ENCODE assay signal across 14 cellular contexts in the genomic region with DNA sequence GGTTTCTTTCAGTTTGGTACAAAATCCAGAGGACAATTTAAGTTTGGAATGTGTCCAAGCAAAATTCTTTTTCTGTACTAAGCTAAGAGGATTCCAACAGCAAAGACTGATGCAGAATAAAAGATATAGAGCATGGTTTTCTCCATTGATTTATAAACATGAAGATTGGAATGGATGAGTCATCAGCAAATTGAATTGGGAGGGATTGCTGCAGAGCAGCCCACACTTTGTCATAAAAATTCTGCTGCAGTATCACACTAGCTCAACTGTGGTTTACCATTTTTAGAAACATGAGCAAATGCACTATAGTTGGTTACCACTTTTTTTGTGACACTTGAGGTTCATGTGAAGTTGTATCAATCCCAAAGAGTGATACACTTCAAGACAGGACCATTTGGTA. TPM values are rescaled to one million over a fixed set of nuclear protein-coding genes. Genes with fewer than 3 reads are reported as not detected.
DNase-seq lines count a peak whose midpoint lies in the region; ATAC-seq, FAIRE-seq and TF ChIP-seq lines count a peak whose summit lies in the region.
"Had no signal": no experiment of that assay in that cellular context is flagged by ENCODE, and none has a peak within 500 bp of the region (broad histone marks: within the 10 kb centered on the region; RNA-seq: fewer than 3 reads in every experiment).

No MANE protein-coding gene starts in this region.

- H3K4me2 ChIP-seq in Loucy (ENCODE audit: low read depth, low read length, poor library complexity, severe bottlenecking) (peak overlapping the region; percentile 12), K562 (ENCODE audit: insufficient read depth, low read length) (no peak overlapping the region)

- H3K27ac ChIP-seq in K562 (ENCODE audit: extremely low read depth, low read depth, low read length) = no peak overlapping the region
- H3K27ac ChIP-seq: foreskin keratinocyte, lower lobe of right lung had no signal

- POLR2A ChIA-PET in K562 (lab: Yijun Ruan, JAX) = no interaction called here

- no peak for TF ChIP-seq POLR2A in K562 (conservative IDR thresholded peaks at IDR 0.05)

- CTCF ChIA-PET in K562 (lab: Yijun Ruan, JAX; ENCODE audit: low intra/inter-chr PET ratio) = no interaction called here

- TF ChIP-seq EP300 in K562 (IDR thresholded peaks at IDR 0.05; ENCODE audit: low read length) = no peak

- H4K20me1 ChIP-seq in Loucy (ENCODE audit: insufficient read depth, low read length, poor library complexity, severe bottlenecking) (no peaks in the 10 kb centered on the region), K562 (replicated peaks; ENCODE audit: control insufficient read depth, insufficient read depth, low read length) (no peaks in the 10 kb centered on the region)

- H3K9ac ChIP-seq in Loucy (ENCODE audit: low read depth, low read length, poor library complexity, severe bottlenecking) = no peak overlapping the region
- no peak overlapping the region for H3K9ac ChIP-seq in K562 (ENCODE audit: insufficient read depth in 1 of 2, low read depth in 2 of 2, low read length in 2 of 2)

- H3K9me3 ChIP-seq in Loucy (ENCODE audit: insufficient read depth, low read depth, low read length) = no peaks in the 10 kb centered on the region
- H3K9me3 ChIP-seq in K562 (replicated peaks; ENCODE audit: control insufficient read depth, insufficient read depth, low read depth, low read length) = no peaks in the 10 kb centered on the region
- H3K9me3 ChIP-seq in mucosa of descending colon = no peaks in the 10 kb centered on the region
- H3K9me3 ChIP-seq: lower lobe of right lung had no signal

- no peaks in the 10 kb centered on the region for H3K9me1 ChIP-seq in K562 (ENCODE audit: control insufficient read depth, insufficient read depth, low read length)

- no peak for FAIRE-seq in K562 (lab: Jason Lieb, UNC)

- TF ChIP-seq CTCF in Loucy (conservative IDR thresholded peaks at IDR 0.05; ENCODE audit: low read length) (no peak), K562 (IDR thresholded peaks at IDR 0.05 in 2 of 3, conservative IDR thresholded peaks at IDR 0.05 in 1 of 3; ENCODE audit: insufficient read depth in 2 of 3, low read depth in 1 of 3, low read length in 3 of 3) (no peak), mesothelial cell of epicardium (IDR thresholded peaks at IDR 0.05; ENCODE audit: unreplicated experiment) (no peak), mucosa of descending colon (IDR thresholded peaks at IDR 0.05) (no peak)

- no peak overlapping the region for H3K4me3 Mint-ChIP-seq in mesothelial cell of epicardium
- H3K4me3 Mint-ChIP-seq: CD4-positive, CD25-positive, alpha-beta regulatory T cell; T-helper 17 cell had no signal

- H3K9me3 Mint-ChIP-seq in mesothelial cell of epicardium = peaks cover 10% of the 10 kb centered on the region

- H3K79me2 ChIP-seq in Loucy (ENCODE audit: insufficient read depth, low read length) (no peaks in the 10 kb centered on the region), K562 (ENCODE audit: control insufficient read depth, insufficient read depth, low read length) (no peaks in the 10 kb centered on the region)

- BruUV-seq in K562 (replicated peaks; lab: Mats Ljungman, UMichigan) = no TSS peak

- H3K9me2 ChIP-seq in Loucy (replicated peaks; ENCODE audit: low read depth, low read length) = no peaks in the 10 kb centered on the region

- ATAC-seq in K562 = no peak
- no peak for ATAC-seq in HG02588 (IDR thresholded peaks at IDR 0.05; ENCODE audit: unreplicated experiment)
- ATAC-seq in mucosa of descending colon = no peak
- no peak for ATAC-seq in GM19351 (IDR thresholded peaks at IDR 0.05; ENCODE audit: unreplicated experiment)
- ATAC-seq: foreskin keratinocyte, lower lobe of right lung, T-helper 17 cell had no signal

- no peaks in the 10 kb centered on the region for H3K27me3 Mint-ChIP-seq in mesothelial cell of epicardium (ENCODE audit: low read depth)
- H3K27me3 Mint-ChIP-seq: CD4-positive, CD25-positive, alpha-beta regulatory T cell had no signal

- H3K4me3 ChIP-seq in Loucy (ENCODE audit: low read length, poor library complexity, severe bottlenecking) (no peak overlapping the region), K562 (no peak overlapping the region), mucosa of descending colon (no peak overlapping the region)
- H3K4me3 ChIP-seq: lower lobe of right lung had no signal

- H3K27ac Mint-ChIP-seq in mesothelial cell of epicardium = peak overlapping the region; percentile 77
- H3K27ac Mint-ChIP-seq: CD4-positive, CD25-positive, alpha-beta regulatory T cell; T-helper 17 cell had no signal

- no peaks in the 10 kb centered on the region for H3F3A ChIP-seq in Loucy (ENCODE audit: low read depth)

- intact Hi-C loops in K562 (cut with micrococcal nuclease) = no loop called here
- intact Hi-C loops in mucosa of descending colon (cut with DNase I, micrococcal nuclease) = no loop called here

- peaks cover 27% of the 10 kb centered on the region for H3K4me1 Mint-ChIP-seq in mesothelial cell of epicardium
- H3K4me1 Mint-ChIP-seq: CD4-positive, CD25-positive, alpha-beta regulatory T cell; T-helper 17 cell had no signal

- peaks cover 6% of the 10 kb centered on the region for H3K36me3 Mint-ChIP-seq in mesothelial cell of epicardium
- H3K36me3 Mint-ChIP-seq: CD4-positive, CD25-positive, alpha-beta regulatory T cell had no signal

- H3K36me3 ChIP-seq in Loucy (ENCODE audit: insufficient read depth, low read length) = no peaks in the 10 kb centered on the region
- no peaks in the 10 kb centered on the region for H3K36me3 ChIP-seq in K562 (ENCODE audit: control insufficient read depth, insufficient read depth, low read length)
- no peaks in the 10 kb centered on the region for H3K36me3 ChIP-seq in mucosa of descending colon (ENCODE audit: low read depth)
- H3K36me3 ChIP-seq: lower lobe of right lung had no signal

- H2AFZ ChIP-seq in Loucy (ENCODE audit: low read length) (peak overlapping the region; percentile 3; the same call in 1 of the 2 replicates), K562 (ENCODE audit: low read depth, low read length) (no peak overlapping the region)

- TF ChIP-seq RAD21 in K562 (CRISPR knock-in tag; conservative IDR thresholded peaks at IDR 0.05 in 1 of 2, IDR thresholded peaks at IDR 0.05 in 1 of 2) = no peak

- no peaks in the 10 kb centered on the region for H3K27me3 ChIP-seq in Loucy (ENCODE audit: insufficient read depth, low read length, poor library complexity, severe bottlenecking)
- H3K27me3 ChIP-seq in K562 (ENCODE audit: control insufficient read depth in 2 of 2, insufficient read depth in 2 of 2, low read length in 2 of 2) = no peaks in the 10 kb centered on the region
- H3K27me3 ChIP-seq: foreskin keratinocyte had no signal

- in situ Hi-C loops in K562 (cut with MboI) = no loop called here

- peak; percentile 89 for DNase-seq in EH (ENCODE audit: low read depth)
- no peak for DNase-seq in K562 (ENCODE audit: extremely low read depth in 1 of 4, low spot score in 3 of 4)
- no peak for DNase-seq in mesothelial cell of epicardium (ENCODE audit: low spot score in 2 of 2, unreplicated experiment in 2 of 2)
- no peak for DNase-seq in mucosa of descending colon
- DNase-seq in stimulated activated CD4-positive, alpha-beta T cell treated with anti-CD3 and anti-CD28 coated beads, Interleukin-4, amount 100 ng/mL, for 4 hours = no peak
- DNase-seq: activated CD8-positive, alpha-beta memory T cell treated with anti-CD3 and anti-CD28 coated beads for 24 hours; CD4-positive, CD25-positive, alpha-beta regulatory T cell; Kasumi-1; lower lobe of right lung; T-helper 17 cell had no signal

- H3K4me1 ChIP-seq in Loucy (ENCODE audit: insufficient read depth, low read length, poor library complexity, severe bottlenecking) = peaks cover 16% of the 10 kb centered on the region
- H3K4me1 ChIP-seq in K562 (replicated peaks in 1 of 2; ENCODE audit: control insufficient read depth in 2 of 2, insufficient read depth in 2 of 2, low read length in 2 of 2) = no peaks in the 10 kb centered on the region
- H3K4me1 ChIP-seq in mucosa of descending colon (ENCODE audit: low read depth) = no peaks in the 10 kb centered on the region
- H3K4me1 ChIP-seq: foreskin keratinocyte, lower lobe of right lung had no signal

RNA-seq across cellular contexts. Expression of a gene that starts 16.1 kb away (rescaled TPM):
- total RNA-seq in K562 (2011; cell fraction: chromatin; rRNA removed; ENCODE audit: low replicate concordance) = not detected in 2 replicates
- total RNA-seq in K562 (2011; cell fraction: nucleolus; rRNA removed) = not detected in 2 replicates
- not detected in 2 replicates for total RNA-seq in K562 (2011; cell fraction: nucleoplasm; rRNA removed)
- total RNA-seq in K562 (2014; rRNA removed) (not detected in 2 replicates), K562 (2014; rRNA removed; fragmentation: Illumina TruSeq; extraction: Trizol) (not detected in 2 replicates), K562 (2015; rRNA removed; fragmentation: Illumina TruSeq; extraction: Trizol) (not detected in 2 replicates), K562 (2021) (not detected in 2 replicates), mesothelial cell of epicardium (24.8 to 27.3 TPM (median 24.9 TPM) in 3 replicates), mucosa of descending colon (10 to 100 TPM in 1 of 3 donors, 1 to 10 TPM in 1, under 1 TPM in 1; 0.55 to 24.8 (median 3.8) TPM)
- polyA plus RNA-seq in K562 (2011; rRNA removed) (not detected in 2 replicates), K562 (2014; fragmentation: Illumina TruSeq; extraction: Trizol) (not detected in 2 replicates), K562 (2014; fragmentation: Nextera tagmentation; extraction: Ambion mirVana) (not detected), K562 (2014; rRNA removed) (0.04 TPM in 1 of 2 replicates, not detected in the other)
- polyA plus RNA-seq in K562 (2011; cell fraction: cytosol; rRNA removed) = not detected in 2 replicates
- not detected in 2 replicates for polyA plus RNA-seq in K562 (2011; cell fraction: nucleus; rRNA removed)
- 1.0 TPM in 1 of 2 replicates, not detected in the other for polyA plus RNA-seq in K562 (2012)
- polyA minus RNA-seq in K562 (2011; rRNA and poly(A)+ RNA removed) = not detected in 2 replicates
- not detected in 2 replicates for polyA minus RNA-seq in K562 (2011; cell fraction: cytosol; rRNA and poly(A)+ RNA removed)
- polyA minus RNA-seq in K562 (2011; cell fraction: nucleus; rRNA and poly(A)+ RNA removed) = 0.81 TPM in 1 of 2 replicates, not detected in the other
- total RNA-seq: CD4-positive, CD25-positive, alpha-beta regulatory T cell had no signal
- polyA plus RNA-seq: CD4-positive, CD25-positive, alpha-beta regulatory T cell had no signal

RNA-seq across cellular contexts. Expression of a gene that starts 22.2 kb away (rescaled TPM):
- not detected in 2 replicates for total RNA-seq in K562 (2011; cell fraction: chromatin; rRNA removed; ENCODE audit: low replicate concordance)
- total RNA-seq in K562 (2011; cell fraction: nucleolus; rRNA removed) = not detected in 2 replicates
- total RNA-seq in K562 (2011; cell fraction: nucleoplasm; rRNA removed) = not detected in 2 replicates
- total RNA-seq in K562 (2014; rRNA removed) (0.08 TPM in 1 of 2 replicates, not detected in the other), K562 (2014; rRNA removed; fragmentation: Illumina TruSeq; extraction: Trizol) (0.04 and 0.16 TPM in 2 replicates), K562 (2015; rRNA removed; fragmentation: Illumina TruSeq; extraction: Trizol) (0.11 TPM in 1 of 2 replicates, not detected in the other), K562 (2021) (0.13 TPM in 1 of 2 replicates, not detected in the other), mesothelial cell of epicardium (2.3 to 3.6 TPM (median 2.9 TPM) in 3 replicates), mucosa of descending colon (1 to 10 TPM; 1.2 to 2.7 (median 1.6) TPM)
- polyA plus RNA-seq in K562 (2011; rRNA removed) (not detected in 2 replicates), K562 (2014; fragmentation: Illumina TruSeq; extraction: Trizol) (0.10 TPM in 1 of 2 replicates, not detected in the other), K562 (2014; fragmentation: Nextera tagmentation; extraction: Ambion mirVana) (under 1 TPM; 0.04 to 0.08 TPM), K562 (2014; rRNA removed) (0.28 TPM in 1 of 2 replicates, not detected in the other)
- polyA plus RNA-seq in K562 (2011; cell fraction: cytosol; rRNA removed) = 0.03 TPM in 1 of 2 replicates, not detected in the other
- polyA plus RNA-seq in K562 (2011; cell fraction: nucleus; rRNA removed) = not detected in 2 replicates
- polyA plus RNA-seq in K562 (2012) = 0.09 and 0.78 TPM in 2 replicates
- not detected in 2 replicates for polyA minus RNA-seq in K562 (2011; rRNA and poly(A)+ RNA removed)
- polyA minus RNA-seq in K562 (2011; cell fraction: cytosol; rRNA and poly(A)+ RNA removed) = not detected in 2 replicates
- polyA minus RNA-seq in K562 (2011; cell fraction: nucleus; rRNA and poly(A)+ RNA removed) = not detected in 2 replicates
- total RNA-seq: CD4-positive, CD25-positive, alpha-beta regulatory T cell had no signal
- polyA plus RNA-seq: CD4-positive, CD25-positive, alpha-beta regulatory T cell had no signal

RNA-seq across cellular contexts. Expression of a gene that starts 22.6 kb away (rescaled TPM):
- total RNA-seq in K562 (2011; cell fraction: chromatin; rRNA removed; ENCODE audit: low replicate concordance) = not detected in 2 replicates
- not detected in 2 replicates for total RNA-seq in K562 (2011; cell fraction: nucleolus; rRNA removed)
- total RNA-seq in K562 (2011; cell fraction: nucleoplasm; rRNA removed) = not detected in 2 replicates
- total RNA-seq in K562 (2014; rRNA removed) = not detected in 2 replicates
- not detected in 2 replicates for total RNA-seq in K562 (2014; rRNA removed; fragmentation: Illumina TruSeq; extraction: Trizol)
- not detected in 2 replicates for total RNA-seq in K562 (2015; rRNA removed; fragmentation: Illumina TruSeq; extraction: Trizol)
- not detected in 2 replicates for total RNA-seq in K562 (2021)
- not detected in 2 replicates for polyA plus RNA-seq in K562 (2011; rRNA removed)
- polyA plus RNA-seq in K562 (2011; cell fraction: cytosol; rRNA removed) = not detected in 2 replicates
- polyA plus RNA-seq in K562 (2011; cell fraction: nucleus; rRNA removed) = not detected in 2 replicates
- 0.24 TPM in 1 of 2 replicates, not detected in the other for polyA plus RNA-seq in K562 (2012)
- not detected in 2 replicates for polyA plus RNA-seq in K562 (2014; fragmentation: Illumina TruSeq; extraction: Trizol)
- not detected for polyA plus RNA-seq in K562 (2014; fragmentation: Nextera tagmentation; extraction: Ambion mirVana)
- 0.32 TPM in 1 of 2 replicates, not detected in the other for polyA plus RNA-seq in K562 (2014; rRNA removed)
- polyA minus RNA-seq in K562 (2011; rRNA and poly(A)+ RNA removed) = not detected in 2 replicates
- polyA minus RNA-seq in K562 (2011; cell fraction: cytosol; rRNA and poly(A)+ RNA removed) = not detected in 2 replicates
- polyA minus RNA-seq in K562 (2011; cell fraction: nucleus; rRNA and poly(A)+ RNA removed) = not detected in 2 replicates
- total RNA-seq in mesothelial cell of epicardium = 21.2 to 25.5 TPM (median 24.2 TPM) in 3 replicates
- 1 to 10 TPM; 2.7 to 5.7 (median 4.7) TPM for total RNA-seq in mucosa of descending colon
- total RNA-seq: CD4-positive, CD25-positive, alpha-beta regulatory T cell had no signal
